Comparison of ENCODE assay signal across 4 cellular contexts in genomic region chr3:184028275-184028890, GRCh38.
TF ChIP-seq lines count a peak whose summit lies in the region.

No MANE protein-coding gene starts in this region.

TF ChIP-seq in HEK293, 187 proteins besides CTCF, POLR2A, EP300 and RAD21:
- TF ChIP-seq ZNF146 (tag by site-specific recombination; IDR thresholded peaks at IDR 0.05), result peak; percentile 63; the same call in 1 of the 2 replicates

TF ChIP-seq in SK-N-SH, 30 proteins besides CTCF, POLR2A, EP300 and RAD21:
- peak; percentile 60; the same call in 1 of the 2 replicates for TF ChIP-seq RCOR1 (IDR thresholded peaks at IDR 0.05; ENCODE audit: low read length)

TF ChIP-seq in SK-N-SH treated with all-trans-retinoic acid at 6 μM for 48 hours, 23 proteins besides CTCF, POLR2A, EP300 and RAD21:
- peak; percentile 70 for TF ChIP-seq TCF4 (CRISPR knock-in tag; IDR thresholded peaks at IDR 0.05; ENCODE audit: borderline replicate concordance)
- TF ChIP-seq ZNF8 (CRISPR knock-in tag; IDR thresholded peaks at IDR 0.05), result peak; percentile 53; the same call in 1 of the 2 replicates

TF ChIP-seq in K562, 482 proteins besides CTCF, POLR2A, EP300 and RAD21:
- peak; percentile 75 for TF ChIP-seq ZNF146 (CRISPR knock-in tag; IDR thresholded peaks at IDR 0.05; ENCODE audit: unreplicated experiment)
TF ChIP-seq in K562: peak in this region for 1; not testable (repeated sequence) for 481.
